ENCODE assay signal across 1 cellular context in the genomic region with DNA sequence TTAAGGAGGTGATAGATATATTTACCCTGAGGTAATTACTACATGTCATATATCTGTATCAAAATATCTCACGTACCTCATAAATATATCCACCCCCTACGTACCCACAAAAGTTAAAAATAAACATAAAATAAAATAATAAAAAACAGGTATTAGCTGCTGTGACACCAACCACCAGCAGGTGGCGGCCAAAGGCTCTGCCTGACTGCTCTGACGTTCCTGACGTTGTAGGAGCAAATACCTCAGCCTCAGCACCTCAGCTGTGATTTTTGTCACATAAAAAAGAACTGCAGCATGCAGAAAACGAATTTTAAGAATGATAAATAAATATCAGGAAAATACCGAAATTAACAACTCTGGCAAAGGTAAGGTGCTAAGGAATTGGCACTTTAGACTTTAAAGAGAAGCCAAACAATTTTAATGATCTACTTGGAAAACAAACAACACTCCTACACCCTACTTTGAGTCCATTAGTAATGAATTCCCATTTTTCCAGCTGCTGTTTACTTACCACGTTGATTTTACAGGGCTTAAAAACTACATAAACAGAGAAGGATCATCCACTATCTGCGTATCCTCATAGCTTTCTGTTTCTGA.
A peak's percentile ranks its signal among the peaks of the same experiment; 100 is the strongest.
TF ChIP-seq lines count a peak whose summit lies in the region.

No MANE protein-coding gene starts in this region.

TF ChIP-seq in HepG2, 621 proteins besides CTCF, POLR2A, EP300 and RAD21 (continued from another document):
- TF ChIP-seq, protein P1, sequence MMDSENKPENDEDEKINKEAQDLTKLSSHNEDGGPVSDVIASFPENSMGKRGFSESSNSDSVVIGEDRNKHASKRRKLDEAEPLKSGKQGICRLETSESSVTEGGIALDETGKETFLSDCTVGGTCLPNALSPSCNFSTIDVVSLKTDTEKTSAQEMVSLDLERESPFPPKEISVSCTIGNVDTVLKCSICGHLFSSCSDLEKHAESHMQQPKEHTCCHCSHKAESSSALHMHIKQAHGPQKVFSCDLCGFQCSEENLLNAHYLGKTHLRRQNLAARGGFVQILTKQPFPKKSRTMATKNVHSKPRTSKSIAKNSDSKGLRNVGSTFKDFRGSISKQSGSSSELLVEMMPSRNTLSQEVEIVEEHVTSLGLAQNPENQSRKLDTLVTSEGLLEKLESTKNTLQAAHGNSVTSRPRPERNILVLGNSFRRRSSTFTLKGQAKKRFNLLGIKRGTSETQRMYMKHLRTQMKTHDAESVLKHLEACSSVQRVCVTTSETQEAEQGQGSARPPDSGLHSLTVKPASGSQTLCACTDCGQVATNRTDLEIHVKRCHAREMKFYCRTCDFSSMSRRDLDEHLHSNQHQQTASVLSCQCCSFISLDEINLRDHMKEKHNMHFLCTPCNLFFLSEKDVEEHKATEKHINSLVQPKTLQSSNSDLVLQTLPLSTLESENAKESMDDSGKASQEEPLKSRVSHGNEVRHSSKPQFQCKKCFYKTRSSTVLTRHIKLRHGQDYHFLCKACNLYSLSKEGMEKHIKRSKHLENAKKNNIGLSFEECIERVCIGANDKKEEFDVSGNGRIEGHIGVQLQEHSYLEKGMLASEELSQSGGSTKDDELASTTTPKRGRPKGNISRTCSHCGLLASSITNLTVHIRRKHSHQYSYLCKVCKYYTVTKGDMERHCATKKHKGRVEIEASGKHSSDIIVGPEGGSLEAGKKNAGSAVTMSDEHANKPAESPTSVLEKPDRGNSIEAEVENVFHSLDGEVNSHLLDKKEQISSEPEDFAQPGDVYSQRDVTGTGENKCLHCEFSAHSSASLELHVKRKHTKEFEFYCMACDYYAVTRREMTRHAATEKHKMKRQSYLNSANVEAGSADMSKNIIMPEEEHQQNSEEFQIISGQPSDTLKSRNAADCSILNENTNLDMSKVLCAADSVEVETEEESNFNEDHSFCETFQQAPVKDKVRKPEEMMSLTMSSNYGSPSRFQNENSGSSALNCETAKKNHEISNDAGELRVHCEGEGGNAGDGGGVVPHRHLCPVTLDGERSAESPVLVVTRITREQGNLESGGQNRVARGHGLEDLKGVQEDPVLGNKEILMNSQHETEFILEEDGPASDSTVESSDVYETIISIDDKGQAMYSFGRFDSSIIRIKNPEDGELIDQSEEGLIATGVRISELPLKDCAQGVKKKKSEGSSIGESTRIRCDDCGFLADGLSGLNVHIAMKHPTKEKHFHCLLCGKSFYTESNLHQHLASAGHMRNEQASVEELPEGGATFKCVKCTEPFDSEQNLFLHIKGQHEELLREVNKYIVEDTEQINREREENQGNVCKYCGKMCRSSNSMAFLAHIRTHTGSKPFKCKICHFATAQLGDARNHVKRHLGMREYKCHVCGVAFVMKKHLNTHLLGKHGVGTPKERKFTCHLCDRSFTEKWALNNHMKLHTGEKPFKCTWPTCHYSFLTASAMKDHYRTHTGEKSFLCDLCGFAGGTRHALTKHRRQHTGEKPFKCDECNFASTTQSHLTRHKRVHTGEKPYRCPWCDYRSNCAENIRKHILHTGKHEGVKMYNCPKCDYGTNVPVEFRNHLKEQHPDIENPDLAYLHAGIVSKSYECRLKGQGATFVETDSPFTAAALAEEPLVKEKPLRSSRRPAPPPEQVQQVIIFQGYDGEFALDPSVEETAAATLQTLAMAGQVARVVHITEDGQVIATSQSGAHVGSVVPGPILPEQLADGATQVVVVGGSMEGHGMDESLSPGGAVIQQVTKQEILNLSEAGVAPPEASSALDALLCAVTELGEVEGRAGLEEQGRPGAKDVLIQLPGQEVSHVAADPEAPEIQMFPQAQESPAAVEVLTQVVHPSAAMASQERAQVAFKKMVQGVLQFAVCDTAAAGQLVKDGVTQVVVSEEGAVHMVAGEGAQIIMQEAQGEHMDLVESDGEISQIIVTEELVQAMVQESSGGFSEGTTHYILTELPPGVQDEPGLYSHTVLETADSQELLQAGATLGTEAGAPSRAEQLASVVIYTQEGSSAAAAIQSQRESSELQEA (CRISPR knock-in tag; IDR thresholded peaks at IDR 0.05; ENCODE audit: not compliant biosample characterization): no peak
- TF ChIP-seq HNF4G (IDR thresholded peaks at IDR 0.05; ENCODE audit: borderline replicate concordance, low read depth, low read length): no peak
- TF ChIP-seq HNF4G (CRISPR knock-in tag; IDR thresholded peaks at IDR 0.05; ENCODE audit: borderline replicate concordance, low read depth): no peak
- peak; percentile 76 for TF ChIP-seq SMC3 (IDR thresholded peaks at IDR 0.05; ENCODE audit: low read length)
